18 cellular contexts compared by ENCODE assay signal in genomic region chr11:72904016-72904415, GRCh38.
"Had no signal": no experiment of that assay in that cellular context is flagged by ENCODE, and none has a peak within 500 bp of the region (broad histone marks: within the 10 kb centered on the region; RNA-seq: fewer than 3 reads in every experiment).

No MANE protein-coding gene starts in this region.

- H3K4me3 ChIP-seq: coronary artery, heart left ventricle, spleen, stomach, thoracic aorta, transverse colon had no signal

- H3K27me3 ChIP-seq: heart left ventricle, spleen, stomach, transverse colon had no signal

- DNase-seq: effector CD4-positive, alpha-beta T cell; heart left ventricle; hippocampal formation; left colon; naive thymus-derived CD8-positive, alpha-beta T cell; posterior cingulate gyrus; spleen; stimulated activated CD4-positive, alpha-beta T cell treated with anti-CD3 and anti-CD28 coated beads, Interleukin-15, amount 100 ng/mL, for 24 hours; stimulated activated CD4-positive, alpha-beta T cell treated with anti-CD3 and anti-CD28 coated beads, Interleukin-1b, Interleukin-23, amount 100 ng/mL, for 48 hours; stimulated activated CD4-positive, alpha-beta T cell treated with anti-CD3 and anti-CD28 coated beads, Interleukin-4, amount 100 ng/mL, for 24 hours; stimulated activated naive CD4-positive, alpha-beta T cell; stomach; substantia nigra; transverse colon had no signal

- H3K4me1 ChIP-seq: spleen, stomach, transverse colon had no signal

- ATAC-seq: esophagus mucosa; heart left ventricle; left colon; naive thymus-derived CD8-positive, alpha-beta T cell; sciatic nerve had no signal

- H3K36me3 ChIP-seq: transverse colon had no signal

- H3K27ac ChIP-seq: coronary artery, heart left ventricle, spleen, stomach, thoracic aorta, transverse colon had no signal
